Comparison of ENCODE assay signal across 28 cellular contexts in genomic region chr1:41887365-41887764, GRCh38.
"Had no signal": no experiment of that assay in that cellular context is flagged by ENCODE, and none has a peak within 500 bp of the region (broad histone marks: within the 10 kb centered on the region; RNA-seq: fewer than 3 reads in every experiment).

No MANE protein-coding gene starts in this region.

- H3K36me3 Mint-ChIP-seq: activated naive CD4-positive, alpha-beta T cell treated with anti-CD3 and anti-CD28 coated beads, Interleukin-2, amount 10 ng/mL, durations not matched to agents 7 days and 5 days; activated naive CD8-positive, alpha-beta T cell; brain had no signal

- ATAC-seq: activated naive CD8-positive, alpha-beta T cell treated with anti-CD3 and anti-CD28 coated beads, Interleukin-2, amount 50 U/mL, for 24 hours had no signal

- H3K36me3 ChIP-seq: WERI-Rb-1 had no signal

- DNase-seq: activated CD4-positive, alpha-beta T cell treated with anti-CD3 and anti-CD28 coated beads for 1 hour; activated CD4-positive, alpha-beta T cell treated with anti-CD3 and anti-CD28 coated beads for 48 hours; activated CD4-positive, alpha-beta T cell treated with anti-CD3 and anti-CD28 coated beads, Interleukin-2, amount 50 U/mL, for 48 hours; activated CD4-positive, CD25-positive, alpha-beta regulatory T cell; activated naive CD4-positive, alpha-beta T cell treated with anti-CD3 and anti-CD28 coated beads, Interleukin-2, amount 10 ng/mL, durations not matched to agents 7 days and 5 days; activated naive CD8-positive, alpha-beta T cell treated with anti-CD3 and anti-CD28 coated beads, Interleukin-2, amount 50 U/mL, for 24 hours; activated T-cell treated with anti-CD3 and anti-CD28 coated beads, Interleukin-2, amount 50 U/mL, for 24 hours; anterior cingulate cortex; caudate nucleus; KG1; MM.1S; NCI-H1092; NCI-H146; NCI-H187; NCI-H2029 treated with DMSO at 0.1 percent for 48 hours; NCI-H2107; NCI-H2171; NCI-H510A; NCI-H526; NCI-H748 treated with DMSO at 0.1 percent for 48 hours; PC-9; Right ventricle myocardium superior; T1000; WERI-Rb-1 had no signal

- H3K4me3 ChIP-seq: PC-9, SK-N-MC had no signal

- H3K27ac ChIP-seq: PC-9, SK-N-MC, WERI-Rb-1 had no signal

- H3K9me3 Mint-ChIP-seq: activated naive CD4-positive, alpha-beta T cell treated with anti-CD3 and anti-CD28 coated beads, Interleukin-2, amount 10 ng/mL, durations not matched to agents 7 days and 5 days; activated naive CD8-positive, alpha-beta T cell treated with anti-CD3 and anti-CD28 coated beads, Interleukin-2, amount 50 U/mL, for 24 hours; activated T-cell treated with anti-CD3 and anti-CD28 coated beads, Interleukin-2, amount 50 U/mL, for 24 hours; activated T-helper 2 cell treated with anti-CD3 and anti-CD28 coated beads, Interferon-gamma antibody, Interleukin-2, Interleukin-4, amounts not matched to agents 10 μg/mL and 5 μg/mL and 100 μg/mL, durations not matched to agents 14 hours and 24 hours and 36 hours; brain had no signal

- H3K27me3 Mint-ChIP-seq: activated naive CD8-positive, alpha-beta T cell; activated naive CD8-positive, alpha-beta T cell treated with anti-CD3 and anti-CD28 coated beads, Interleukin-2, amount 50 U/mL, for 24 hours; activated T-cell treated with anti-CD3 and anti-CD28 coated beads, Interleukin-2, amount 50 U/mL, for 24 hours had no signal

- H3K27ac Mint-ChIP-seq: activated naive CD4-positive, alpha-beta T cell treated with anti-CD3 and anti-CD28 coated beads, Interleukin-2, amount 10 ng/mL, durations not matched to agents 7 days and 5 days; activated naive CD8-positive, alpha-beta T cell; activated naive CD8-positive, alpha-beta T cell treated with anti-CD3 and anti-CD28 coated beads, Interleukin-2, amount 50 U/mL, for 24 hours; activated T-cell treated with anti-CD3 and anti-CD28 coated beads, Interleukin-2, amount 50 U/mL, for 24 hours; activated T-helper 2 cell treated with anti-CD3 and anti-CD28 coated beads, Interferon-gamma antibody, Interleukin-2, Interleukin-4, amounts not matched to agents 10 μg/mL and 5 μg/mL and 100 μg/mL, durations not matched to agents 14 hours and 24 hours and 36 hours; brain had no signal

- H3K4me3 Mint-ChIP-seq: activated naive CD4-positive, alpha-beta T cell treated with anti-CD3 and anti-CD28 coated beads, Interleukin-2, amount 10 ng/mL, durations not matched to agents 7 days and 5 days; activated naive CD8-positive, alpha-beta T cell; activated naive CD8-positive, alpha-beta T cell treated with anti-CD3 and anti-CD28 coated beads, Interleukin-2, amount 50 U/mL, for 24 hours; activated T-cell treated with anti-CD3 and anti-CD28 coated beads, Interleukin-2, amount 50 U/mL, for 24 hours; brain had no signal
